ENCODE assay signal across 8 cellular contexts in genomic region chr9:70421020-70421271, GRCh38. TPM values are rescaled to one million over a fixed set of nuclear protein-coding genes. Genes with fewer than 3 reads are reported as not detected.
DNase-seq lines count a peak whose midpoint lies in the region; ATAC-seq and TF ChIP-seq lines count a peak whose summit lies in the region.

No MANE protein-coding gene starts in this region.

- TF ChIP-seq CTCF in HCT116 (IDR thresholded peaks at IDR 0.05 in 2 of 3, conservative IDR thresholded peaks at IDR 0.05 in 1 of 3; ENCODE audit: borderline replicate concordance in 1 of 3, insufficient read depth in 1 of 3, low read depth in 2 of 3, low read length in 2 of 3) (no peak), WI38 (IDR thresholded peaks at IDR 0.05; ENCODE audit: low read depth, low read length) (no peak), fibroblast of the aortic adventitia (IDR thresholded peaks at IDR 0.05; ENCODE audit: insufficient read depth, low read length) (no peak)

- H3K79me2 ChIP-seq in HCT116 (ENCODE audit: insufficient read depth, low read length) = no peaks in the 10 kb centered on the region

- no peaks in the 10 kb centered on the region for H3K9me3 ChIP-seq in HCT116 (ENCODE audit: control insufficient read depth in 1 of 2, insufficient read depth in 1 of 2, low read depth in 1 of 2, low read length in 2 of 2)
- no peaks in the 10 kb centered on the region for H3K9me3 ChIP-seq in skeletal muscle satellite cell (replicated peaks; ENCODE audit: low read length)

- RAD21 ChIA-PET in HCT116 (lab: Charles Lee; ENCODE audit: low non-redundant PET in 1 of 2, low total read pairs in 2 of 2, uncharacterized antibody in 2 of 2, unreplicated experiment in 2 of 2) = no interaction called here

- ATAC-seq in HCT116 = no peak
- no peak for ATAC-seq in HG03521 (IDR thresholded peaks at IDR 0.05; ENCODE audit: unreplicated experiment)

- DNase-seq in HCT116 (ENCODE audit: low read depth, low spot score) = no peak
- DNase-seq in fibroblast of the aortic adventitia (ENCODE audit: low read depth) = no peak
- DNase-seq in AML-193 (lab: John Stamatoyannopoulos, UW) = no peak
- no peak for DNase-seq in stimulated activated naive CD4-positive, alpha-beta T cell treated with Interleukin-2 at 50 U/mL for 16 hours (lab: John Stamatoyannopoulos, UW)
- DNase-seq in NCI-H526 (lab: John Stamatoyannopoulos, UW) = no peak

- H3K4me2 ChIP-seq in HCT116 (ENCODE audit: low read length) = peak overlapping the region; percentile 100
- H3K4me2 ChIP-seq in skeletal muscle satellite cell (ENCODE audit: low read length) = peak overlapping the region; percentile 93

- H3K9me2 ChIP-seq in HCT116 (ENCODE audit: insufficient read depth) = no peaks in the 10 kb centered on the region

- BruUV-seq in HCT116 (replicated peaks; lab: Mats Ljungman, UMichigan) = no TSS peak

- H3K4me1 ChIP-seq in HCT116 (ENCODE audit: control insufficient read depth in 1 of 2, insufficient read depth in 2 of 2, low read length in 2 of 2) = peaks cover 29 to 61% of the 10 kb centered on the region in 2 experiments
- H3K4me1 ChIP-seq in skeletal muscle satellite cell (ENCODE audit: control insufficient read depth, insufficient read depth, low read length) = peaks cover 45% of the 10 kb centered on the region

- POLR2A ChIA-PET in HCT116 (lab: Charles Lee) = interaction anchor here (0.7 to 3.4 kb wide), 9 partner anchors 7 to 1469 kb away, joined by 3 to 16 read pairs (median 4); no protein-coding TSS in a partner anchor

- H3K27ac ChIP-seq in HCT116 (ENCODE audit: low read depth, low read length) = peak overlapping the region; percentile 96

- H3K4me3 ChIP-seq in HCT116 (replicated peaks in 1 of 2; ENCODE audit: low read depth in 1 of 2, low read length in 2 of 2) = peak overlapping the region; percentile 53 to 75
- H3K4me3 ChIP-seq in WI38 (ENCODE audit: low read depth, low read length) = peak overlapping the region; percentile 67
- H3K4me3 ChIP-seq in fibroblast of the aortic adventitia (ENCODE audit: low read depth, low read length) = peak overlapping the region; percentile 71
- H3K4me3 ChIP-seq in skeletal muscle satellite cell (ENCODE audit: low read length) = peak overlapping the region; percentile 67

- H3K36me3 ChIP-seq in HCT116 (ENCODE audit: control insufficient read depth in 1 of 2, insufficient read depth in 2 of 2, low read length in 2 of 2) (no peaks in the 10 kb centered on the region), skeletal muscle satellite cell (ENCODE audit: insufficient read depth, low read length) (no peaks in the 10 kb centered on the region)

- intact Hi-C loops in HCT116 (cut with micrococcal nuclease) = no loop called here

- no peak for TF ChIP-seq RAD21 in HCT116 (IDR thresholded peaks at IDR 0.05; ENCODE audit: low read depth)

- no peak overlapping the region for H2AFZ ChIP-seq in HCT116 (ENCODE audit: low read depth, low read length, poor library complexity, severe bottlenecking)

- TF ChIP-seq POLR2A in HCT116 (IDR thresholded peaks at IDR 0.05; ENCODE audit: borderline replicate concordance, extremely low read depth, insufficient read depth, insufficient read length) = no peak

- no peaks in the 10 kb centered on the region for H4K20me1 ChIP-seq in HCT116 (ENCODE audit: insufficient read depth)

- CTCF ChIA-PET in HCT116 (lab: Charles Lee) = interaction anchor here (1.1 to 1.2 kb wide), 2 partner anchors 13 to 64 kb away, joined by 3 to 4 read pairs; no protein-coding TSS in a partner anchor

- peak overlapping the region; percentile 90 for H3K9ac ChIP-seq in HCT116 (ENCODE audit: low read length)
- peak overlapping the region; percentile 98 for H3K9ac ChIP-seq in skeletal muscle satellite cell (ENCODE audit: low read depth, low read length)

- no peaks in the 10 kb centered on the region for H3K27me3 ChIP-seq in HCT116 (ENCODE audit: insufficient read depth, low read length)
- no peaks in the 10 kb centered on the region for H3K27me3 ChIP-seq in skeletal muscle satellite cell (ENCODE audit: control insufficient read depth, insufficient read depth, low read length)

TF ChIP-seq in HCT116, 20 proteins besides CTCF, POLR2A, EP300 and RAD21:
- TF ChIP-seq ZFX (IDR thresholded peaks at IDR 0.05) (no peak), JUND (IDR thresholded peaks at IDR 0.05) (no peak), EZH2phosphoT487 (IDR thresholded peaks at IDR 0.05; ENCODE audit: borderline replicate concordance) (no peak), SRF (IDR thresholded peaks at IDR 0.05; ENCODE audit: low read depth) (no peak), POLR2AphosphoS5 (IDR thresholded peaks at IDR 0.05; ENCODE audit: low read depth, low read length) (no peak), ZBTB33 (IDR thresholded peaks at IDR 0.05; ENCODE audit: extremely low read depth, insufficient replicate concordance, low read length) (no peak), ELF1 (IDR thresholded peaks at IDR 0.05; ENCODE audit: borderline replicate concordance, low read depth) (no peak), EZH2 (IDR thresholded peaks at IDR 0.05) (no peak), SP1 (IDR thresholded peaks at IDR 0.05; ENCODE audit: low read depth) (no peak), TCF7L2 (IDR thresholded peaks at IDR 0.05; ENCODE audit: borderline replicate concordance, extremely low read depth, insufficient read depth, insufficient read length) (no peak), REST (IDR thresholded peaks at IDR 0.05; ENCODE audit: low read depth) (no peak)

RNA-seq across cellular contexts. Expression of gene KLF9, which starts 6.5 kb away (rescaled TPM):
- total RNA-seq in HCT116 (2021; ENCODE audit: unreplicated experiment) = 8.3 TPM
- 3.8 and 4.1 TPM in 2 replicates for polyA plus RNA-seq in HCT116 (2012)
- total RNA-seq in fibroblast of the aortic adventitia (ENCODE audit: low replicate concordance) = 30.4 and 30.8 TPM in 2 replicates
- 33.7 and 34.1 TPM in 2 replicates for total RNA-seq in skeletal muscle satellite cell (2012; rRNA removed)
